8 cellular contexts compared by ENCODE assay signal in genomic region chr22:16601437-16602223, GRCh38. TPM values are rescaled to one million over a fixed set of nuclear protein-coding genes. Genes with fewer than 3 reads are reported as not detected.
DNase-seq lines count a peak whose midpoint lies in the region; ATAC-seq and TF ChIP-seq lines count a peak whose summit lies in the region.
"Had no signal": no experiment of that assay in that cellular context is flagged by ENCODE, and none has a peak within 500 bp of the region (broad histone marks: within the 10 kb centered on the region; RNA-seq: fewer than 3 reads in every experiment).

No MANE protein-coding gene starts in this region.

- H3K4me1 Mint-ChIP-seq in nephron progenitor cell (no peaks in the 10 kb centered on the region), WTC11 (no peaks in the 10 kb centered on the region)

- ATAC-seq in right cardiac atrium (peak; percentile 64 to 70), HG03108 (IDR thresholded peaks at IDR 0.05; ENCODE audit: unreplicated experiment) (no peak), WTC11 (no peak)
- peak; percentile 33 for ATAC-seq in stimulated activated naive CD8-positive, alpha-beta T cell treated with anti-CD3 and anti-CD28 coated beads, Interleukin-15, Interleukin-2, amounts not matched to agents 100 U/mL and 50 U/mL, for 24 hours
- ATAC-seq: SK-N-SH treated with all-trans-retinoic acid at 6 μM for 48 hours had no signal

- peaks cover 67% of the 10 kb centered on the region for H3K9me3 Mint-ChIP-seq in nephron progenitor cell
- peaks cover 49% of the 10 kb centered on the region for H3K9me3 Mint-ChIP-seq in WTC11

- no peak overlapping the region for H3K4me3 ChIP-seq in HEK293 (ENCODE audit: low read depth, low read length)
- peak overlapping the region; percentile 42 for H3K4me3 ChIP-seq in right cardiac atrium (ENCODE audit: low read length)

- H3K36me3 Mint-ChIP-seq in nephron progenitor cell (ENCODE audit: low read depth) (no peaks in the 10 kb centered on the region), WTC11 (peaks cover 49% of the 10 kb centered on the region)

- no peak overlapping the region for H3K27ac Mint-ChIP-seq in nephron progenitor cell
- no peak overlapping the region for H3K27ac Mint-ChIP-seq in WTC11

- H3K9me3 ChIP-seq in HEK293 (ENCODE audit: control insufficient read depth, insufficient read depth, low read depth, low read length): no peaks in the 10 kb centered on the region
- H3K9me3 ChIP-seq in right cardiac atrium (ENCODE audit: control insufficient read depth, low read length): no peaks in the 10 kb centered on the region

- H3K36me3 ChIP-seq in HEK293 (ENCODE audit: control insufficient read depth in 2 of 2, insufficient read depth in 1 of 2, low read length in 2 of 2): no peaks in the 10 kb centered on the region

- under 1% methylated on average over 99 of the region's 100 CpGs for WGBS in right cardiac atrium

- DNase-seq in activated T-cell treated with anti-CD3 and anti-CD28 coated beads, Interleukin-2, amount 50 U/mL, for 48 hours: peak; percentile 36 to 51
- DNase-seq in right cardiac atrium (peak; percentile 43 to 74 (median 72)), nephron progenitor cell (no peak), WTC11 (ENCODE audit: low spot score) (no peak)
- DNase-seq in stimulated activated naive CD8-positive, alpha-beta T cell treated with anti-CD3 and anti-CD28 coated beads, Interleukin-15, Interleukin-2, amounts not matched to agents 100 U/mL and 50 U/mL, for 24 hours: peak; percentile 12

- POLR2A ChIA-PET in HEK293 (lab: Yijun Ruan, JAX): no interaction called here
- POLR2A ChIA-PET in WTC11 (lab: Charles Lee): no interaction called here

- no peaks in the 10 kb centered on the region for H3K27me3 ChIP-seq in right cardiac atrium (ENCODE audit: control insufficient read depth, insufficient read depth)

- H3K27ac ChIP-seq in HEK293 (ENCODE audit: extremely low read depth, low read depth, low read length): peak overlapping the region; percentile 26; the same call in 1 of the 2 replicates
- peak overlapping the region; percentile 68 for H3K27ac ChIP-seq in right cardiac atrium (ENCODE audit: low read length)

- intact Hi-C loops in right cardiac atrium (cut with DNase I): no loop called here

- H3K4me3 Mint-ChIP-seq in nephron progenitor cell: no peak overlapping the region
- H3K4me3 Mint-ChIP-seq in WTC11: no peak overlapping the region

- peaks cover 2% of the 10 kb centered on the region for H3K27me3 Mint-ChIP-seq in nephron progenitor cell (ENCODE audit: low read depth, poor library complexity)
- peaks cover 11% of the 10 kb centered on the region for H3K27me3 Mint-ChIP-seq in WTC11 (ENCODE audit: low read depth)

- CTCF ChIA-PET in HEK293 (lab: Yijun Ruan, JAX) (no interaction called here), WTC11 (lab: Charles Lee) (no interaction called here)

- TF ChIP-seq CTCF in HEK293 (tag by site-specific recombination; IDR thresholded peaks at IDR 0.05) (no peak), nephron progenitor cell (IDR thresholded peaks at IDR 0.05) (no peak), WTC11 (IDR thresholded peaks at IDR 0.05) (no peak)

- no peaks in the 10 kb centered on the region; the same call in 1 of the 2 replicates for H3K4me1 ChIP-seq in HEK293 (ENCODE audit: control insufficient read depth, insufficient read depth, low read length)
- peaks cover 2% of the 10 kb centered on the region for H3K4me1 ChIP-seq in right cardiac atrium (ENCODE audit: control insufficient read depth, insufficient read depth, low read length)

TF ChIP-seq in HEK293, 187 proteins besides CTCF, POLR2A, EP300 and RAD21 (continues in another document):
- TF ChIP-seq ZNF626 (tag by site-specific recombination; IDR thresholded peaks at IDR 0.05) (no peak), ZNF18 (tag by site-specific recombination; IDR thresholded peaks at IDR 0.05) (no peak), ZNF19 (tag by site-specific recombination; IDR thresholded peaks at IDR 0.05; ENCODE audit: low read depth) (no peak), ZFHX2 (tag by site-specific recombination; conservative IDR thresholded peaks at IDR 0.05) (no peak), ZBTB6 (tag by site-specific recombination; IDR thresholded peaks at IDR 0.05) (no peak), ZNF747 (tag by site-specific recombination; IDR thresholded peaks at IDR 0.05) (no peak), ZNF530 (tag by site-specific recombination; IDR thresholded peaks at IDR 0.05; ENCODE audit: low read depth) (no peak), KLF17 (tag by site-specific recombination; IDR thresholded peaks at IDR 0.05) (no peak)

TF ChIP-seq in WTC11, 78 proteins besides CTCF, POLR2A, EP300 and RAD21:
- TF ChIP-seq NR3C1 (CRISPR knock-in tag; conservative IDR thresholded peaks at IDR 0.05; ENCODE audit: low read depth) (no peak), MLX (CRISPR knock-in tag; IDR thresholded peaks at IDR 0.05) (no peak), IRF2 (CRISPR knock-in tag; IDR thresholded peaks at IDR 0.05; ENCODE audit: borderline replicate concordance, low read depth) (no peak), NFE2L1 (CRISPR knock-in tag; IDR thresholded peaks at IDR 0.05) (no peak), ZNF219 (CRISPR knock-in tag; IDR thresholded peaks at IDR 0.05; ENCODE audit: borderline replicate concordance) (no peak), ATF1 (CRISPR knock-in tag; IDR thresholded peaks at IDR 0.05) (no peak), EMX1 (CRISPR knock-in tag; IDR thresholded peaks at IDR 0.05) (no peak), E2F4 (CRISPR knock-in tag; IDR thresholded peaks at IDR 0.05; ENCODE audit: borderline replicate concordance, low read depth) (no peak), PRDM15 (CRISPR knock-in tag; IDR thresholded peaks at IDR 0.05) (no peak), PREB (CRISPR knock-in tag; IDR thresholded peaks at IDR 0.05; ENCODE audit: borderline replicate concordance) (no peak), RORB (CRISPR knock-in tag; IDR thresholded peaks at IDR 0.05) (no peak), ZNF423 (CRISPR knock-in tag; IDR thresholded peaks at IDR 0.05) (no peak), FOXK1 (CRISPR knock-in tag; IDR thresholded peaks at IDR 0.05) (no peak), NR1H2 (CRISPR knock-in tag; IDR thresholded peaks at IDR 0.05) (no peak), ELF4 (CRISPR knock-in tag; IDR thresholded peaks at IDR 0.05; ENCODE audit: low read depth) (no peak), MYBL2 (CRISPR knock-in tag; IDR thresholded peaks at IDR 0.05) (no peak)

RNA-seq across cellular contexts. Expression of gene CCT8L2, which starts 9.0 kb away (rescaled TPM):
- total RNA-seq in right cardiac atrium (not detected), WTC11 (2021) (not detected in 3 replicates)
- polyA plus RNA-seq in right cardiac atrium: not detected

Comparison
In these comparisons a context has a peak if more than half of its experiments do, and no peak if none do; other contexts are left out.
1. DNase-seq: peak in activated T-cell treated with anti-CD3 and anti-CD28 coated beads, Interleukin-2, amount 50 U/mL, for 48 hours (2 of 2), right cardiac atrium (3 of 3) and stimulated activated naive CD8-positive, alpha-beta T cell treated with anti-CD3 and anti-CD28 coated beads, Interleukin-15, Interleukin-2, amounts not matched to agents 100 U/mL and 50 U/mL, for 24 hours (single experiment); none in nephron progenitor cell (single experiment) and WTC11 (single experiment).
2. ATAC-seq: peak in right cardiac atrium (2 of 2) and stimulated activated naive CD8-positive, alpha-beta T cell treated with anti-CD3 and anti-CD28 coated beads, Interleukin-15, Interleukin-2, amounts not matched to agents 100 U/mL and 50 U/mL, for 24 hours (single experiment); none in HG03108 (single experiment) and WTC11 (single experiment).